13 cellular contexts compared by ENCODE assay signal in genomic region chr5:161847896-161848510, GRCh38. TPM values are rescaled to one million over a fixed set of nuclear protein-coding genes. Genes with fewer than 3 reads are reported as not detected.
DNase-seq lines count a peak whose midpoint lies in the region; TF ChIP-seq lines count a peak whose summit lies in the region.
"Had no signal": no experiment of that assay in that cellular context is flagged by ENCODE, and none has a peak within 500 bp of the region (broad histone marks: within the 10 kb centered on the region; RNA-seq: fewer than 3 reads in every experiment).

Gene GABRA1 (plus strand): TSS chr5:161848120. CDS start chr5:161850811, 2,691 bp downstream.

- 3% methylated on average over 21 of the region's 21 CpGs for WGBS in prostate gland

- H3K36me3 Mint-ChIP-seq in neural progenitor cell, result no peaks in the 10 kb centered on the region
- H3K36me3 Mint-ChIP-seq in activated naive CD4-positive, alpha-beta T cell treated with anti-CD3 and anti-CD28 coated beads, Interleukin-2, amount 10 ng/mL, durations not matched to agents 7 days and 5 days, result no peaks in the 10 kb centered on the region
- no peaks in the 10 kb centered on the region for H3K36me3 Mint-ChIP-seq in activated CD4-positive, alpha-beta memory T cell treated with anti-CD3 and anti-CD28 coated beads, Interleukin-2, amount 10 ng/mL, durations not matched to agents 7 days and 5 days (ENCODE audit: low read depth)

- H3K9ac ChIP-seq in ES-I3 (ENCODE audit: low read depth, low read length) (peak within 1 kb of the TSS; percentile 58; the same call in 1 of the 2 replicates), neural progenitor cell (no peak within 1 kb of the TSS)

- peaks cover 33% of the 10 kb centered on the region for H3K27me3 Mint-ChIP-seq in neural progenitor cell (ENCODE audit: insufficient read depth, low read depth)
- peaks cover 11% of the 10 kb centered on the region for H3K27me3 Mint-ChIP-seq in activated naive CD4-positive, alpha-beta T cell treated with anti-CD3 and anti-CD28 coated beads, Interleukin-2, amount 10 ng/mL, durations not matched to agents 7 days and 5 days
- peaks cover 2% of the 10 kb centered on the region for H3K27me3 Mint-ChIP-seq in activated CD4-positive, alpha-beta memory T cell treated with anti-CD3 and anti-CD28 coated beads, Interleukin-2, amount 10 ng/mL, durations not matched to agents 7 days and 5 days

- POLR2A ChIA-PET in activated CD4-positive, alpha-beta memory T cell treated with anti-CD3 and anti-CD28 coated beads, Interleukin-2, amount 10 ng/mL, durations not matched to agents 7 days and 5 days (lab: Charles Lee), result no interaction called here

- no peaks in the 10 kb centered on the region for H3K79me2 ChIP-seq in neural progenitor cell (ENCODE audit: low read depth)

- H3K36me3 ChIP-seq in ES-I3 (ENCODE audit: insufficient read depth, low read length) (no peaks in the 10 kb centered on the region), neural progenitor cell (no peaks in the 10 kb centered on the region), prostate gland (no peaks in the 10 kb centered on the region)
- H3K36me3 ChIP-seq: sigmoid colon had no signal

- H3K4me1 ChIP-seq in ES-I3 (ENCODE audit: insufficient read depth, low read length) (peaks cover 5% of the 10 kb centered on the region; the same call in 1 of the 2 replicates), neural progenitor cell (peaks cover 11% of the 10 kb centered on the region), prostate gland (replicated peaks) (no peaks in the 10 kb centered on the region)

- no peak within 1 kb of the TSS for H2AFZ ChIP-seq in neural progenitor cell (replicated peaks)

- CTCF ChIA-PET in activated naive CD4-positive, alpha-beta T cell treated with anti-CD3 and anti-CD28 coated beads, Interleukin-2, amount 10 ng/mL, durations not matched to agents 7 days and 5 days (lab: Charles Lee), result no interaction called here
- CTCF ChIA-PET in activated CD4-positive, alpha-beta memory T cell treated with anti-CD3 and anti-CD28 coated beads, Interleukin-2, amount 10 ng/mL, durations not matched to agents 7 days and 5 days (lab: Charles Lee), result no interaction called here

- H3K4me3 ChIP-seq in epithelial cell of esophagus (ENCODE audit: low read length) (no peak within 1 kb of the TSS), neural progenitor cell (peak within 1 kb of the TSS; percentile 44), prostate gland (no peak within 1 kb of the TSS)

- H3K9me3 ChIP-seq in ES-I3 (ENCODE audit: control insufficient read depth, insufficient read depth, low read length), result no peaks in the 10 kb centered on the region
- no peaks in the 10 kb centered on the region for H3K9me3 ChIP-seq in neural progenitor cell (ENCODE audit: low read depth)
- no peaks in the 10 kb centered on the region for H3K9me3 ChIP-seq in prostate gland
- H3K9me3 ChIP-seq: sigmoid colon had no signal

- no peak for TF ChIP-seq POLR2A in prostate gland (IDR thresholded peaks at IDR 0.05)

- H3K27ac Mint-ChIP-seq in neural progenitor cell, result no peak within 1 kb of the TSS
- H3K27ac Mint-ChIP-seq in activated naive CD4-positive, alpha-beta T cell treated with anti-CD3 and anti-CD28 coated beads, Interleukin-2, amount 10 ng/mL, durations not matched to agents 7 days and 5 days, result no peak within 1 kb of the TSS
- no peak within 1 kb of the TSS for H3K27ac Mint-ChIP-seq in activated CD4-positive, alpha-beta memory T cell treated with anti-CD3 and anti-CD28 coated beads, Interleukin-2, amount 10 ng/mL, durations not matched to agents 7 days and 5 days
- H3K27ac Mint-ChIP-seq: HFFc6; T-helper 2 cell treated with Interferon-gamma antibody and Interleukin-4, amounts not matched to agents 5 μg/mL and 100 μg/mL, for 36 hours had no signal

- intact Hi-C loops in prostate gland (cut with DNase I), result no loop called here

- H3F3A ChIP-seq in neural progenitor cell (ENCODE audit: low read depth), result no peaks in the 10 kb centered on the region

- H3K27me3 ChIP-seq in neural progenitor cell (peaks cover 42% of the 10 kb centered on the region), prostate gland (replicated peaks; ENCODE audit: insufficient read depth) (no peaks in the 10 kb centered on the region)

- TF ChIP-seq CTCF in epithelial cell of esophagus (IDR thresholded peaks at IDR 0.05; ENCODE audit: insufficient read depth, low read depth, low read length, missing control alignments), result no peak
- TF ChIP-seq CTCF in neural progenitor cell (IDR thresholded peaks at IDR 0.05), result no peak
- no peak for TF ChIP-seq CTCF in prostate gland (IDR thresholded peaks at IDR 0.05)

- H3K4me3 Mint-ChIP-seq in neural progenitor cell, result peak within 1 kb of the TSS; percentile 84
- no peak within 1 kb of the TSS for H3K4me3 Mint-ChIP-seq in activated naive CD4-positive, alpha-beta T cell treated with anti-CD3 and anti-CD28 coated beads, Interleukin-2, amount 10 ng/mL, durations not matched to agents 7 days and 5 days
- no peak within 1 kb of the TSS for H3K4me3 Mint-ChIP-seq in activated CD4-positive, alpha-beta memory T cell treated with anti-CD3 and anti-CD28 coated beads, Interleukin-2, amount 10 ng/mL, durations not matched to agents 7 days and 5 days
- H3K4me3 Mint-ChIP-seq: HFFc6; T-helper 2 cell treated with Interferon-gamma antibody and Interleukin-4, amounts not matched to agents 5 μg/mL and 100 μg/mL, for 36 hours had no signal

- H3K4me2 ChIP-seq in neural progenitor cell, result peak within 1 kb of the TSS; percentile 81

- peaks cover 22% of the 10 kb centered on the region for H3K4me1 Mint-ChIP-seq in neural progenitor cell
- H3K4me1 Mint-ChIP-seq in activated naive CD4-positive, alpha-beta T cell treated with anti-CD3 and anti-CD28 coated beads, Interleukin-2, amount 10 ng/mL, durations not matched to agents 7 days and 5 days, result no peaks in the 10 kb centered on the region
- H3K4me1 Mint-ChIP-seq in activated CD4-positive, alpha-beta memory T cell treated with anti-CD3 and anti-CD28 coated beads, Interleukin-2, amount 10 ng/mL, durations not matched to agents 7 days and 5 days, result no peaks in the 10 kb centered on the region

- H3K27ac ChIP-seq in neural progenitor cell, result no peak within 1 kb of the TSS
- H3K27ac ChIP-seq in prostate gland, result no peak within 1 kb of the TSS
- H3K27ac ChIP-seq: sigmoid colon had no signal

- H3K9me3 Mint-ChIP-seq in neural progenitor cell, result no peaks in the 10 kb centered on the region
- no peaks in the 10 kb centered on the region for H3K9me3 Mint-ChIP-seq in activated naive CD4-positive, alpha-beta T cell treated with anti-CD3 and anti-CD28 coated beads, Interleukin-2, amount 10 ng/mL, durations not matched to agents 7 days and 5 days
- no peaks in the 10 kb centered on the region for H3K9me3 Mint-ChIP-seq in activated CD4-positive, alpha-beta memory T cell treated with anti-CD3 and anti-CD28 coated beads, Interleukin-2, amount 10 ng/mL, durations not matched to agents 7 days and 5 days
- H3K9me3 Mint-ChIP-seq: T-helper 2 cell treated with Interferon-gamma antibody and Interleukin-4, amounts not matched to agents 5 μg/mL and 100 μg/mL, for 36 hours had no signal

- H4K20me1 ChIP-seq in neural progenitor cell (ENCODE audit: low read depth), result peaks cover 12% of the 10 kb centered on the region

- peak; percentile 11 for DNase-seq in NCI-H526 treated with DMSO at 0.1 percent for 48 hours (lab: John Stamatoyannopoulos, UW)
- peak; percentile 0 for DNase-seq in epithelial cell of esophagus (ENCODE audit: low read depth)
- DNase-seq in neural progenitor cell (ENCODE audit: low spot score), result peak; percentile 73
- DNase-seq in activated naive CD4-positive, alpha-beta T cell treated with anti-CD3 and anti-CD28 coated beads, Interleukin-2, amount 10 ng/mL, durations not matched to agents 7 days and 5 days, result no peak
- no peak for DNase-seq in prostate gland (ENCODE audit: low spot score)
- no peak for DNase-seq in middle frontal gyrus (ENCODE audit: extremely low spot score, low spot score)
- DNase-seq in activated CD4-positive, alpha-beta memory T cell treated with anti-CD3 and anti-CD28 coated beads, Interleukin-2, amount 10 ng/mL, durations not matched to agents 7 days and 5 days, result no peak
- DNase-seq: activated CD8-positive, alpha-beta memory T cell treated with anti-CD3 and anti-CD28 coated beads, Interleukin-2, amount 50 U/mL, for 48 hours; central memory CD4-positive, alpha-beta T cell; HFFc6; sigmoid colon had no signal

RNA-seq across cellular contexts. Expression of gene GABRA1, which starts in this region (rescaled TPM):
- not detected in 2 replicates for total RNA-seq in neural progenitor cell (ENCODE audit: low replicate concordance)
- total RNA-seq in prostate gland, result under 1 TPM; 0.23 to 0.77 TPM
- not detected for total RNA-seq in activated CD4-positive, alpha-beta memory T cell treated with anti-CD3 and anti-CD28 coated beads, Interleukin-2, amount 10 ng/mL, durations not matched to agents 7 days and 5 days
- total RNA-seq: HFFc6, sigmoid colon had no signal

Comparison
In these comparisons a context has a peak if more than half of its experiments do, and no peak if none do; other contexts are left out.
1. Peak in DNase-seq, H3K4me3 ChIP-seq and H3K4me2 ChIP-seq in neural progenitor cell; RNA of the gene not detected or under 1 TPM.
2. DNase-seq: peak in NCI-H526 treated with DMSO at 0.1 percent for 48 hours (single experiment) and epithelial cell of esophagus (single experiment); none in activated naive CD4-positive, alpha-beta T cell treated with anti-CD3 and anti-CD28 coated beads, Interleukin-2, amount 10 ng/mL, durations not matched to agents 7 days and 5 days (single experiment), prostate gland (single experiment), middle frontal gyrus (single experiment) and activated CD4-positive, alpha-beta memory T cell treated with anti-CD3 and anti-CD28 coated beads, Interleukin-2, amount 10 ng/mL, durations not matched to agents 7 days and 5 days (single experiment).